In the genomic region with DNA sequence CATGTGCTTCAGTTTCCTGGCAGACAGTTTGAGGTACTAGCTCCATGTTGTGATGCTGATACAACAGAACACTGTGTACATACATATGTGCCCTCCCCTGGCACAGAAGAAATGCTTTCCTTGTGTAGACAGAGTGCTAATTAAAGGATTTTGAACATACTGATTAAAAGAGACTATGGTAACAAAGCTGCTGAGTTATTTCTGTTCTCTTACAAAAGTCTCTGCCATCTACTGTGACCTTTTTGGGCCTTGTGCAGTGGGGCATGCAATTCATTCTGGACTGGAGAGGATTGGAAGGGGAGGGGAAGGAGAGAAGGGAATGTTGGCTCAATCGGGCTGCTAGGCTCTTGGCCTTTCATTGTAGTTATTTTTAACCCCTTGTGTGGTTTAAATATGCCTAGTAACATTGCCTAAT, we compare ENCODE assay signal across 9 cellular contexts. TPM values are rescaled to one million over a fixed set of nuclear protein-coding genes. Genes with fewer than 3 reads are reported as not detected.
DNase-seq lines count a peak whose midpoint lies in the region; ATAC-seq and TF ChIP-seq lines count a peak whose summit lies in the region.
"Had no signal": no experiment of that assay in that cellular context is flagged by ENCODE, and none has a peak within 500 bp of the region (broad histone marks: within the 10 kb centered on the region; RNA-seq: fewer than 3 reads in every experiment).

No MANE protein-coding gene starts in this region.

- peaks cover 34% of the 10 kb centered on the region for H3K4me1 Mint-ChIP-seq in CD4-positive, alpha-beta T cell (ENCODE audit: low read depth)
- peaks cover 14 to 28% of the 10 kb centered on the region in 2 donors for H3K4me1 Mint-ChIP-seq in effector memory CD8-positive, alpha-beta T cell (ENCODE audit: low read depth in 2 of 2)
- peaks cover 12% of the 10 kb centered on the region for H3K4me1 Mint-ChIP-seq in activated CD4-positive, alpha-beta T cell treated with anti-CD3 and anti-CD28 coated beads, Interleukin-2, amount 10 ng/mL, durations not matched to agents 7 days and 5 days

- no peaks in the 10 kb centered on the region for H3K9me3 Mint-ChIP-seq in CD4-positive, alpha-beta T cell
- H3K9me3 Mint-ChIP-seq in effector memory CD8-positive, alpha-beta T cell, result no peaks in the 10 kb centered on the region
- H3K9me3 Mint-ChIP-seq in activated CD4-positive, alpha-beta T cell treated with anti-CD3 and anti-CD28 coated beads, Interleukin-2, amount 10 ng/mL, durations not matched to agents 7 days and 5 days, result no peaks in the 10 kb centered on the region
- H3K9me3 Mint-ChIP-seq: activated T-helper 2 cell treated with anti-CD3 and anti-CD28 coated beads, Interferon-gamma antibody, Interleukin-2, Interleukin-4, amounts not matched to agents 10 μg/mL and 5 μg/mL and 100 μg/mL, durations not matched to agents 14 hours and 24 hours and 36 hours had no signal

- DNase-seq in CD4-positive, alpha-beta T cell, result no peak
- peak; percentile 43 for DNase-seq in OCI-M1 (lab: John Stamatoyannopoulos, UW)
- peak; percentile 58 for DNase-seq in fibroblast of pulmonary artery (ENCODE audit: low read depth)
- DNase-seq in pons (ENCODE audit: low spot score), result peak; percentile 53
- DNase-seq in stimulated activated naive CD8-positive, alpha-beta T cell treated with anti-CD3 and anti-CD28 coated beads, Interleukin-15, Interleukin-2, amounts not matched to agents 100 U/mL and 50 U/mL, for 24 hours, result no peak
- DNase-seq in effector memory CD8-positive, alpha-beta T cell, result no peak
- DNase-seq in activated CD4-positive, alpha-beta T cell treated with anti-CD3 and anti-CD28 coated beads, Interleukin-2, amount 10 ng/mL, durations not matched to agents 7 days and 5 days, result no peak

- CTCF ChIA-PET in CD4-positive, alpha-beta T cell (lab: Charles Lee), result interaction anchor here (0.9 kb wide), 1 partner anchor 10 kb away, joined by 3 read pairs; no protein-coding TSS in a partner anchor
- CTCF ChIA-PET in activated CD4-positive, alpha-beta T cell treated with anti-CD3 and anti-CD28 coated beads, Interleukin-2, amount 10 ng/mL, durations not matched to agents 7 days and 5 days (lab: Charles Lee), result no interaction called here

- POLR2A ChIA-PET in CD4-positive, alpha-beta T cell (lab: Charles Lee), result no interaction called here
- POLR2A ChIA-PET in activated CD4-positive, alpha-beta T cell treated with anti-CD3 and anti-CD28 coated beads, Interleukin-2, amount 10 ng/mL, durations not matched to agents 7 days and 5 days (lab: Charles Lee), result no interaction called here

- no peak overlapping the region for H3K27ac Mint-ChIP-seq in CD4-positive, alpha-beta T cell
- H3K27ac Mint-ChIP-seq in effector memory CD8-positive, alpha-beta T cell, result no peak overlapping the region
- no peak overlapping the region for H3K27ac Mint-ChIP-seq in activated CD4-positive, alpha-beta T cell treated with anti-CD3 and anti-CD28 coated beads, Interleukin-2, amount 10 ng/mL, durations not matched to agents 7 days and 5 days
- H3K27ac Mint-ChIP-seq: activated T-helper 2 cell treated with anti-CD3 and anti-CD28 coated beads, Interferon-gamma antibody, Interleukin-2, Interleukin-4, amounts not matched to agents 10 μg/mL and 5 μg/mL and 100 μg/mL, durations not matched to agents 14 hours and 24 hours and 36 hours had no signal

- no peaks in the 10 kb centered on the region for H3K9me3 ChIP-seq in CD4-positive, alpha-beta T cell (ENCODE audit: control insufficient read depth, low read length)

- no peak overlapping the region for H3K4me3 Mint-ChIP-seq in CD4-positive, alpha-beta T cell
- H3K4me3 Mint-ChIP-seq in effector memory CD8-positive, alpha-beta T cell, result no peak overlapping the region
- H3K4me3 Mint-ChIP-seq in activated CD4-positive, alpha-beta T cell treated with anti-CD3 and anti-CD28 coated beads, Interleukin-2, amount 10 ng/mL, durations not matched to agents 7 days and 5 days, result no peak overlapping the region

- H3K27me3 Mint-ChIP-seq in CD4-positive, alpha-beta T cell, result no peaks in the 10 kb centered on the region
- H3K27me3 Mint-ChIP-seq in effector memory CD8-positive, alpha-beta T cell, result no peaks in the 10 kb centered on the region
- no peaks in the 10 kb centered on the region for H3K27me3 Mint-ChIP-seq in activated CD4-positive, alpha-beta T cell treated with anti-CD3 and anti-CD28 coated beads, Interleukin-2, amount 10 ng/mL, durations not matched to agents 7 days and 5 days

- no peak overlapping the region for H3K27ac ChIP-seq in CD4-positive, alpha-beta T cell (ENCODE audit: low read depth, low read length)

- no peaks in the 10 kb centered on the region for H3K27me3 ChIP-seq in CD4-positive, alpha-beta T cell (ENCODE audit: control insufficient read depth, insufficient read depth, low read length)

- no peak for TF ChIP-seq CTCF in CD4-positive, alpha-beta T cell (IDR thresholded peaks at IDR 0.05)
- no peak for TF ChIP-seq CTCF in fibroblast of pulmonary artery (IDR thresholded peaks at IDR 0.05; ENCODE audit: low read length, missing control alignments)

- no peaks in the 10 kb centered on the region for H3K36me3 Mint-ChIP-seq in CD4-positive, alpha-beta T cell (ENCODE audit: low read depth)
- no peaks in the 10 kb centered on the region for H3K36me3 Mint-ChIP-seq in effector memory CD8-positive, alpha-beta T cell (ENCODE audit: insufficient read depth)
- H3K36me3 Mint-ChIP-seq in activated CD4-positive, alpha-beta T cell treated with anti-CD3 and anti-CD28 coated beads, Interleukin-2, amount 10 ng/mL, durations not matched to agents 7 days and 5 days (ENCODE audit: low read depth), result peaks cover 3% of the 10 kb centered on the region

- intact Hi-C loops in CD4-positive, alpha-beta T cell (cut with DNase I, micrococcal nuclease), result no loop called here

- ATAC-seq in CD4-positive, alpha-beta T cell (ENCODE audit: poor library complexity), result peak; percentile 39
- ATAC-seq in HG03097 (IDR thresholded peaks at IDR 0.05; ENCODE audit: low FRiP score, unreplicated experiment), result no peak
- ATAC-seq in stimulated activated naive CD8-positive, alpha-beta T cell treated with anti-CD3 and anti-CD28 coated beads, Interleukin-15, Interleukin-2, amounts not matched to agents 100 U/mL and 50 U/mL, for 24 hours, result no peak
- no peak for ATAC-seq in effector memory CD8-positive, alpha-beta T cell (replicated peaks)

- H3K4me3 ChIP-seq in fibroblast of pulmonary artery (replicated peaks; ENCODE audit: low read depth, low read length), result peak overlapping the region; percentile 15

RNA-seq across cellular contexts. Expression of a gene that starts 6.0 kb away (rescaled TPM):
- total RNA-seq in CD4-positive, alpha-beta T cell, result 10 to 100 TPM; 23.0 to 23.1 TPM
- total RNA-seq in activated CD4-positive, alpha-beta T cell treated with anti-CD3 and anti-CD28 coated beads, Interleukin-2, amount 10 ng/mL, durations not matched to agents 7 days and 5 days, result 10 to 100 TPM; 23.2 to 26.7 TPM

Comparison
In these comparisons a context has a peak if more than half of its experiments do, and no peak if none do; other contexts are left out.
1. DNase-seq: peak in OCI-M1 (single experiment), fibroblast of pulmonary artery (single experiment) and pons (single experiment); none in CD4-positive, alpha-beta T cell (0 of 10), stimulated activated naive CD8-positive, alpha-beta T cell treated with anti-CD3 and anti-CD28 coated beads, Interleukin-15, Interleukin-2, amounts not matched to agents 100 U/mL and 50 U/mL, for 24 hours (single experiment), effector memory CD8-positive, alpha-beta T cell (0 of 3) and activated CD4-positive, alpha-beta T cell treated with anti-CD3 and anti-CD28 coated beads, Interleukin-2, amount 10 ng/mL, durations not matched to agents 7 days and 5 days (single experiment).